1 cellular context compared by ENCODE assay signal in genomic region chr2:110099471-110100225, GRCh38.
TF ChIP-seq lines count a peak whose summit lies in the region.

No MANE protein-coding gene starts in this region.

TF ChIP-seq in A549, 52 proteins besides CTCF, POLR2A, EP300 and RAD21 (continued from another document):
- TF ChIP-seq, protein P1, sequence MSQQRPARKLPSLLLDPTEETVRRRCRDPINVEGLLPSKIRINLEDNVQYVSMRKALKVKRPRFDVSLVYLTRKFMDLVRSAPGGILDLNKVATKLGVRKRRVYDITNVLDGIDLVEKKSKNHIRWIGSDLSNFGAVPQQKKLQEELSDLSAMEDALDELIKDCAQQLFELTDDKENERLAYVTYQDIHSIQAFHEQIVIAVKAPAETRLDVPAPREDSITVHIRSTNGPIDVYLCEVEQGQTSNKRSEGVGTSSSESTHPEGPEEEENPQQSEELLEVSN (IDR thresholded peaks at IDR 0.05; ENCODE audit: borderline replicate concordance, low read depth), result no peak
- TF ChIP-seq CBX2 (IDR thresholded peaks at IDR 0.05; ENCODE audit: borderline replicate concordance, low read depth) (no peak), KDM5A (IDR thresholded peaks at IDR 0.05) (no peak), SMC3 (IDR thresholded peaks at IDR 0.05) (no peak), RNF2 (IDR thresholded peaks at IDR 0.05; ENCODE audit: borderline replicate concordance, low read depth) (no peak), TP53 (CRISPR knock-in tag; IDR thresholded peaks at IDR 0.05) (no peak), EHF (CRISPR knock-in tag; IDR thresholded peaks at IDR 0.05) (no peak)
